8 cellular contexts compared by ENCODE assay signal in the genomic region with DNA sequence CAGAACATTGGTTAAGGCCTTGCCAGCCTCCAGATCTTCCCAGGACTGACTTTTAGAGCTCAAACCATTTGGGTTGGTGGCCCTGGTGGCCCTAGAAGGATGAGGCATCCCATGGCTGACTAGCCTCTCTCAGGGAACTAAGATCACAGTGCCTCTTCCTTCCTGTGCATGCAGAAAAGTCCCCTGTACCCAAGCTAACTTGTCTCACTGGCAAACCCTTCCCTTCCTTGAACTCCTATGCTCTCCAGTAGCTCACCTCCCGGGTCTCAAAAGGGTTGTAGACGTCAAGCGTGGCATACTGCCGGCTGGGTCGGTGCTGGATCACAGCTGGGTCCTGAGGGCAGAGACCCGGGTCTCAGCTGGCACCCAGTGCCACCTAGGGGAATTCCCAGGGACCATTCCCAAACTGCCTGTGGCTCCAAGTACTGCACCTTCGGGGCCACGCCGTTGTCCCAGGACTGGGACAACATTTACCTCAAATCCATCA. TPM values are rescaled to one million over a fixed set of nuclear protein-coding genes. Genes with fewer than 3 reads are reported as not detected.
A peak's percentile ranks its signal among the peaks of the same experiment; 100 is the strongest.
DNase-seq lines count a peak whose midpoint lies in the region; ATAC-seq and TF ChIP-seq lines count a peak whose summit lies in the region.

No MANE protein-coding gene starts in this region.

- peaks cover 97% of the 10 kb centered on the region for H3K36me3 Mint-ChIP-seq in activated T-cell treated with anti-CD3 and anti-CD28 coated beads, Interleukin-2, amount 50 U/mL, for 24 hours (ENCODE audit: low read depth)

- H3K9me3 ChIP-seq in muscle layer of colon (ENCODE audit: low read length): no peaks in the 10 kb centered on the region

- H3K27me3 ChIP-seq in muscle layer of colon (ENCODE audit: control insufficient read depth in 1 of 2, insufficient read depth in 2 of 2, low read length in 2 of 2): no peaks in the 10 kb centered on the region

- no peak for DNase-seq in activated T-cell treated with anti-CD3 and anti-CD28 coated beads, Interleukin-2, amount 50 U/mL, for 24 hours
- no peak for DNase-seq in activated T-cell treated with anti-CD3 and anti-CD28 coated beads, Interleukin-2, amount 50 U/mL, for 48 hours
- DNase-seq in Kasumi-1 (lab: John Stamatoyannopoulos, UW): peak; percentile 38 to 53
- no peak for DNase-seq in cardiac fibroblast (ENCODE audit: low read depth in 2 of 2)
- DNase-seq in NCI-H82 (lab: John Stamatoyannopoulos, UW): no peak
- no peak for DNase-seq in dermis blood vessel endothelial cell

- H3K27me3 Mint-ChIP-seq in activated T-cell treated with anti-CD3 and anti-CD28 coated beads, Interleukin-2, amount 50 U/mL, for 24 hours: no peaks in the 10 kb centered on the region

- no peaks in the 10 kb centered on the region for H3K9me3 Mint-ChIP-seq in activated T-cell treated with anti-CD3 and anti-CD28 coated beads, Interleukin-2, amount 50 U/mL, for 24 hours

- ATAC-seq in GM21576 (IDR thresholded peaks at IDR 0.05; ENCODE audit: unreplicated experiment): no peak

- H3K36me3 ChIP-seq in muscle layer of colon (ENCODE audit: insufficient read depth, low read length): peaks cover 54% of the 10 kb centered on the region

- peak overlapping the region; percentile 98 for H3K4me3 Mint-ChIP-seq in activated T-cell treated with anti-CD3 and anti-CD28 coated beads, Interleukin-2, amount 50 U/mL, for 24 hours

- no peak for TF ChIP-seq CTCF in cardiac fibroblast (IDR thresholded peaks at IDR 0.05; ENCODE audit: low read depth, low read length)

- peak overlapping the region; percentile 97 for H3K27ac ChIP-seq in muscle layer of colon (ENCODE audit: low read depth, low read length)

- H3K9ac ChIP-seq in muscle layer of colon (ENCODE audit: low read length): peak overlapping the region; percentile 83

- H3K27ac Mint-ChIP-seq in activated T-cell treated with anti-CD3 and anti-CD28 coated beads, Interleukin-2, amount 50 U/mL, for 24 hours: peak overlapping the region; percentile 98

- H3K4me3 ChIP-seq in cardiac fibroblast (replicated peaks in 1 of 2; ENCODE audit: low read depth in 2 of 2, low read length in 2 of 2) (peak overlapping the region; percentile 71 to 97), muscle layer of colon (ENCODE audit: low read depth in 1 of 2, low read length in 2 of 2) (peak overlapping the region; percentile 90 to 97)

- peaks cover 43% of the 10 kb centered on the region for H3K4me1 Mint-ChIP-seq in activated T-cell treated with anti-CD3 and anti-CD28 coated beads, Interleukin-2, amount 50 U/mL, for 24 hours (ENCODE audit: low read depth)

- H3K4me1 ChIP-seq in muscle layer of colon (ENCODE audit: insufficient read depth, low read length): peaks cover 19% of the 10 kb centered on the region

RNA-seq across cellular contexts. Expression of a gene that starts 0.7 kb away (rescaled TPM):
- 38.3 and 46.3 TPM in 2 replicates for total RNA-seq in dermis blood vessel endothelial cell

RNA-seq across cellular contexts. Expression of a gene that starts 6.2 kb away (rescaled TPM):
- 6.5 and 12.3 TPM in 2 replicates for total RNA-seq in dermis blood vessel endothelial cell

RNA-seq across cellular contexts. Expression of a gene that starts 11.9 kb away (rescaled TPM):
- total RNA-seq in dermis blood vessel endothelial cell: 24.5 and 35.9 TPM in 2 replicates

RNA-seq across cellular contexts. Expression of a gene that starts 15.8 kb away (rescaled TPM):
- 0.84 and 0.85 TPM in 2 replicates for total RNA-seq in dermis blood vessel endothelial cell

RNA-seq across cellular contexts. Expression of a gene that starts 39.8 kb away (rescaled TPM):
- 0.05 TPM in 1 of 2 replicates, not detected in the other for total RNA-seq in dermis blood vessel endothelial cell

Comparison
In these comparisons a context has a peak if more than half of its experiments do, and no peak if none do; other contexts are left out.
1. DNase-seq: peak in Kasumi-1 (2 of 2); none in activated T-cell treated with anti-CD3 and anti-CD28 coated beads, Interleukin-2, amount 50 U/mL, for 24 hours (single experiment), activated T-cell treated with anti-CD3 and anti-CD28 coated beads, Interleukin-2, amount 50 U/mL, for 48 hours (0 of 2), cardiac fibroblast (0 of 2), NCI-H82 (single experiment) and dermis blood vessel endothelial cell (single experiment).